9 cellular contexts compared by ENCODE assay signal in genomic region chr1:9843576-9843945, GRCh38. TPM values are rescaled to one million over a fixed set of nuclear protein-coding genes. Genes with fewer than 3 reads are reported as not detected.
A peak's percentile ranks its signal among the peaks of the same experiment; 100 is the strongest.
DNase-seq lines count a peak whose midpoint lies in the region; ATAC-seq and TF ChIP-seq lines count a peak whose summit lies in the region.
"Had no signal": no experiment of that assay in that cellular context is flagged by ENCODE, and none has a peak within 500 bp of the region (broad histone marks: within the 10 kb centered on the region; RNA-seq: fewer than 3 reads in every experiment).

No MANE protein-coding gene starts in this region.

- H3K27ac Mint-ChIP-seq in activated CD8-positive, alpha-beta memory T cell treated with anti-CD3 and anti-CD28 coated beads, Interleukin-2, amount 10 ng/mL, durations not matched to agents 7 days and 5 days = no peak overlapping the region
- H3K27ac Mint-ChIP-seq in type B pancreatic cell = no peak overlapping the region

- H3K4me3 ChIP-seq in right cardiac atrium (ENCODE audit: low read length) = no peak overlapping the region
- H3K4me3 ChIP-seq in lower leg skin (ENCODE audit: low read depth, poor library complexity, severe bottlenecking) = no peak overlapping the region
- H3K4me3 ChIP-seq: skin epidermis had no signal

- TF ChIP-seq CTCF in lower leg skin (IDR thresholded peaks at IDR 0.05) = no peak
- no peak for TF ChIP-seq CTCF in type B pancreatic cell (conservative IDR thresholded peaks at IDR 0.05)

- H3K4me1 ChIP-seq in right cardiac atrium (ENCODE audit: control insufficient read depth, insufficient read depth, low read length) = peaks cover 7% of the 10 kb centered on the region

- no peaks in the 10 kb centered on the region for H3K27me3 Mint-ChIP-seq in activated CD8-positive, alpha-beta memory T cell treated with anti-CD3 and anti-CD28 coated beads, Interleukin-2, amount 10 ng/mL, durations not matched to agents 7 days and 5 days
- H3K27me3 Mint-ChIP-seq in type B pancreatic cell = no peaks in the 10 kb centered on the region

- WGBS in right cardiac atrium = 75% methylated on average over 7 of the region's 7 CpGs
- 33 to 52% methylated on average over 7 of the region's 7 CpGs for WGBS in lower leg skin, 2 donors

- H3K4me3 Mint-ChIP-seq in activated CD8-positive, alpha-beta memory T cell treated with anti-CD3 and anti-CD28 coated beads, Interleukin-2, amount 10 ng/mL, durations not matched to agents 7 days and 5 days = no peak overlapping the region
- no peak overlapping the region for H3K4me3 Mint-ChIP-seq in type B pancreatic cell

- H3K9me3 Mint-ChIP-seq in activated CD8-positive, alpha-beta memory T cell treated with anti-CD3 and anti-CD28 coated beads, Interleukin-2, amount 10 ng/mL, durations not matched to agents 7 days and 5 days (ENCODE audit: low read depth) = no peaks in the 10 kb centered on the region
- no peaks in the 10 kb centered on the region for H3K9me3 Mint-ChIP-seq in type B pancreatic cell

- intact Hi-C loops in right cardiac atrium (cut with DNase I) (no loop called here), lower leg skin (cut with DNase I; ENCODE audit: low total_unique reads) (no loop called here)

- H3K27ac ChIP-seq in right cardiac atrium (ENCODE audit: low read length) = no peak overlapping the region

- no peaks in the 10 kb centered on the region for H3K4me1 Mint-ChIP-seq in activated CD8-positive, alpha-beta memory T cell treated with anti-CD3 and anti-CD28 coated beads, Interleukin-2, amount 10 ng/mL, durations not matched to agents 7 days and 5 days
- H3K4me1 Mint-ChIP-seq in type B pancreatic cell (ENCODE audit: unreplicated experiment) = peaks cover 23% of the 10 kb centered on the region

- CTCF ChIA-PET in activated CD8-positive, alpha-beta memory T cell treated with anti-CD3 and anti-CD28 coated beads, Interleukin-2, amount 10 ng/mL, durations not matched to agents 7 days and 5 days (lab: Charles Lee) = interaction anchor here (0.8 kb wide), 1 partner anchor 59 kb away, joined by 4 read pairs; no protein-coding TSS in a partner anchor

- DNase-seq in COLO668 (lab: John Stamatoyannopoulos, UW; ENCODE audit: unreplicated experiment) = peak; percentile 99
- peak; percentile 68 for DNase-seq in NCI-H146 (lab: John Stamatoyannopoulos, UW)
- peak; percentile 26 to 34 for DNase-seq in SHP77 (lab: John Stamatoyannopoulos, UW)
- no peak for DNase-seq in right cardiac atrium
- no peak for DNase-seq in activated CD8-positive, alpha-beta memory T cell treated with anti-CD3 and anti-CD28 coated beads, Interleukin-2, amount 10 ng/mL, durations not matched to agents 7 days and 5 days
- no peak for DNase-seq in DMS114 treated with DMSO at 0.1 percent for 48 hours (lab: John Stamatoyannopoulos, UW; ENCODE audit: unreplicated experiment)
- no peak for DNase-seq in lower leg skin (ENCODE audit: low spot score in 2 of 2)
- DNase-seq in type B pancreatic cell (ENCODE audit: extremely low spot score, unreplicated experiment) = no peak

- no peak for TF ChIP-seq POLR2A in lower leg skin (IDR thresholded peaks at IDR 0.05)

- ATAC-seq in right cardiac atrium = peak; percentile 7 to 8
- no peak for ATAC-seq in activated CD8-positive, alpha-beta memory T cell treated with anti-CD3 and anti-CD28 coated beads, Interleukin-2, amount 10 ng/mL, durations not matched to agents 7 days and 5 days

- no peaks in the 10 kb centered on the region for H3K36me3 Mint-ChIP-seq in activated CD8-positive, alpha-beta memory T cell treated with anti-CD3 and anti-CD28 coated beads, Interleukin-2, amount 10 ng/mL, durations not matched to agents 7 days and 5 days
- no peaks in the 10 kb centered on the region for H3K36me3 Mint-ChIP-seq in type B pancreatic cell

- H3K9me3 ChIP-seq in right cardiac atrium (ENCODE audit: control insufficient read depth, low read length) = no peaks in the 10 kb centered on the region

- H3K27me3 ChIP-seq in right cardiac atrium (ENCODE audit: control insufficient read depth, insufficient read depth) = no peaks in the 10 kb centered on the region

RNA-seq across cellular contexts. Expression of gene CLSTN1, which starts 19.8 kb away (rescaled TPM):
- total RNA-seq in right cardiac atrium = 10 to 100 TPM; 67.1 to 72.1 (median 70.0) TPM
- 51.4 TPM for polyA plus RNA-seq in right cardiac atrium
- 10 to 100 TPM; 81.5 to 99.3 TPM for total RNA-seq in activated CD8-positive, alpha-beta memory T cell treated with anti-CD3 and anti-CD28 coated beads, Interleukin-2, amount 10 ng/mL, durations not matched to agents 7 days and 5 days
- 100 to 1,000 TPM; 116 to 174 (median 150) TPM for total RNA-seq in lower leg skin
- 112 and 136 TPM in 2 replicates for total RNA-seq in type B pancreatic cell (ENCODE audit: low replicate concordance)

Comparison
In these comparisons a context has a peak if more than half of its experiments do, and no peak if none do; other contexts are left out.
1. DNase-seq: peak in COLO668 (single experiment), NCI-H146 (single experiment) and SHP77 (2 of 2); none in right cardiac atrium (0 of 3), activated CD8-positive, alpha-beta memory T cell treated with anti-CD3 and anti-CD28 coated beads, Interleukin-2, amount 10 ng/mL, durations not matched to agents 7 days and 5 days (single experiment), DMS114 treated with DMSO at 0.1 percent for 48 hours (single experiment), lower leg skin (0 of 2) and type B pancreatic cell (single experiment).